ENCODE assay signal across 10 cellular contexts in the genomic region with DNA sequence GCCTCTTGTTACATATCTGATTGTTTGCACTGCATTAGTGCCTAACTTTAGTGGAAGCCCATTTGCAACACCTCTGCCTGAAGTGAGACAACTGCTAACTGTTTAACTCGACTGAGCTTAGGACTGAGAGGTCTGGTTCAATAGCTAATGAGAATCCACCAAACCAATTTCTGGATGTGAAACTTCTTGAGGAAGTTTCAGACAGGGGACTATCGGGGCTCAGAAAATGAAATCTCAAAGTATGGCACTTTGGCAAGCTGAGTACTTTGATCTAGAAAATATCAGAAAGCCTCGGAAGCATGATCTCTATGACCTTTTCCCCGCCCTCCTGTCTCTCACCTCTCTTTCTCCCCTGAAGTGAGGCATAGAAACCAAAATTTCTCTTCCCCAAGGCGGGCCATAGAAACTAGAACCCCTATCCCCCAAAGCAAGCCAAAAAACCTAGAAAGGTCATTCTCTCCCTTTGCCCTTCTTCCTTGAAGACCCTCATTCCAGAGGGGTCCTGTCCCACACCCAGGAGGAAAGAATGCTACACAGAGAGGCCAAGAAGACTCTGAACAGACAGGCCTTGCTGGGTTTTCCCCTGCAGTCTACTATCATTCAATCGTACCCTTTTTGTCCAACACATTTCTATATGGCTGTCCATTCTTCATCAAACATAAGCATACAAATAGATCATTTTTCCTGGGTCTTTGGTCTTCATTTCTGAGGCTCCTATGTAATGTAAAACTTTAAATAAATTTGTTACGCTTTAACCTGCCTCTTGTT.
DNase-seq lines count a peak whose midpoint lies in the region; ATAC-seq and FAIRE-seq lines count a peak whose summit lies in the region.
"Had no signal": no experiment of that assay in that cellular context is flagged by ENCODE, and none has a peak within 500 bp of the region (broad histone marks: within the 10 kb centered on the region; RNA-seq: fewer than 3 reads in every experiment).

No MANE protein-coding gene starts in this region.

- H3K4me3 Mint-ChIP-seq in activated naive CD8-positive, alpha-beta T cell treated with anti-CD3 and anti-CD28 coated beads, Interleukin-2, amount 50 U/mL, for 24 hours, result no peak overlapping the region
- H3K4me3 Mint-ChIP-seq in activated CD8-positive, alpha-beta memory T cell treated with anti-CD3 and anti-CD28 coated beads, Interleukin-2, amount 10 ng/mL, durations not matched to agents 7 days and 5 days, result no peak overlapping the region

- H3K27ac Mint-ChIP-seq in activated naive CD8-positive, alpha-beta T cell treated with anti-CD3 and anti-CD28 coated beads, Interleukin-2, amount 50 U/mL, for 24 hours, result peak overlapping the region; percentile 29
- no peak overlapping the region for H3K27ac Mint-ChIP-seq in activated CD8-positive, alpha-beta memory T cell treated with anti-CD3 and anti-CD28 coated beads, Interleukin-2, amount 10 ng/mL, durations not matched to agents 7 days and 5 days

- ATAC-seq in GM18511 (IDR thresholded peaks at IDR 0.05; ENCODE audit: unreplicated experiment), result peak; percentile 95
- ATAC-seq in GM21367 (IDR thresholded peaks at IDR 0.05; ENCODE audit: unreplicated experiment), result peak; percentile 78
- peak; percentile 82 for ATAC-seq in HG03097 (IDR thresholded peaks at IDR 0.05; ENCODE audit: low FRiP score, unreplicated experiment)
- ATAC-seq in activated naive CD8-positive, alpha-beta T cell treated with anti-CD3 and anti-CD28 coated beads, Interleukin-2, amount 50 U/mL, for 24 hours, result peak; percentile 59
- no peak for ATAC-seq in activated CD8-positive, alpha-beta memory T cell treated with anti-CD3 and anti-CD28 coated beads, Interleukin-2, amount 10 ng/mL, durations not matched to agents 7 days and 5 days
- ATAC-seq: left ventricle myocardium superior had no signal

- H3K4me1 Mint-ChIP-seq in activated naive CD8-positive, alpha-beta T cell treated with anti-CD3 and anti-CD28 coated beads, Interleukin-2, amount 50 U/mL, for 24 hours, result peaks cover 21% of the 10 kb centered on the region
- H3K4me1 Mint-ChIP-seq in activated CD8-positive, alpha-beta memory T cell treated with anti-CD3 and anti-CD28 coated beads, Interleukin-2, amount 10 ng/mL, durations not matched to agents 7 days and 5 days, result peaks cover 15% of the 10 kb centered on the region

- no peaks in the 10 kb centered on the region for H3K36me3 Mint-ChIP-seq in activated naive CD8-positive, alpha-beta T cell treated with anti-CD3 and anti-CD28 coated beads, Interleukin-2, amount 50 U/mL, for 24 hours (ENCODE audit: low read depth)
- H3K36me3 Mint-ChIP-seq in activated CD8-positive, alpha-beta memory T cell treated with anti-CD3 and anti-CD28 coated beads, Interleukin-2, amount 10 ng/mL, durations not matched to agents 7 days and 5 days, result no peaks in the 10 kb centered on the region

- DNase-seq in activated naive CD8-positive, alpha-beta T cell treated with anti-CD3 and anti-CD28 coated beads, Interleukin-2, amount 50 U/mL, for 24 hours, result no peak
- no peak for DNase-seq in stimulated activated CD4-positive, alpha-beta T cell treated with anti-CD3 and anti-CD28 coated beads, Interleukin-1b, Interleukin-23, amount 100 ng/mL, for 48 hours
- no peak for DNase-seq in T1000 (lab: John Stamatoyannopoulos, UW)
- no peak for DNase-seq in activated CD8-positive, alpha-beta memory T cell treated with anti-CD3 and anti-CD28 coated beads, Interleukin-2, amount 10 ng/mL, durations not matched to agents 7 days and 5 days
- no peak for DNase-seq in urothelium cell line (ENCODE audit: low spot score)
- DNase-seq: left ventricle myocardium superior, T-helper 9 cell had no signal

- H3K9me3 Mint-ChIP-seq in activated naive CD8-positive, alpha-beta T cell treated with anti-CD3 and anti-CD28 coated beads, Interleukin-2, amount 50 U/mL, for 24 hours, result no peaks in the 10 kb centered on the region
- H3K9me3 Mint-ChIP-seq in activated CD8-positive, alpha-beta memory T cell treated with anti-CD3 and anti-CD28 coated beads, Interleukin-2, amount 10 ng/mL, durations not matched to agents 7 days and 5 days (ENCODE audit: low read depth), result no peaks in the 10 kb centered on the region

- CTCF ChIA-PET in activated CD8-positive, alpha-beta memory T cell treated with anti-CD3 and anti-CD28 coated beads, Interleukin-2, amount 10 ng/mL, durations not matched to agents 7 days and 5 days (lab: Charles Lee), result no interaction called here

- FAIRE-seq in urothelium cell line (lab: Jason Lieb, UNC), result no peak

- H3K27me3 Mint-ChIP-seq in activated naive CD8-positive, alpha-beta T cell treated with anti-CD3 and anti-CD28 coated beads, Interleukin-2, amount 50 U/mL, for 24 hours, result no peaks in the 10 kb centered on the region
- no peaks in the 10 kb centered on the region for H3K27me3 Mint-ChIP-seq in activated CD8-positive, alpha-beta memory T cell treated with anti-CD3 and anti-CD28 coated beads, Interleukin-2, amount 10 ng/mL, durations not matched to agents 7 days and 5 days
